Comparison of ENCODE assay signal across 1 cellular context in genomic region chr17:16584273-16584995, GRCh38.
TF ChIP-seq lines count a peak whose summit lies in the region.

No MANE protein-coding gene starts in this region.

TF ChIP-seq in HepG2, 621 proteins besides CTCF, POLR2A, EP300 and RAD21 (continued from another document and continues in another):
- TF ChIP-seq TFDP1 (CRISPR knock-in tag; IDR thresholded peaks at IDR 0.05; ENCODE audit: borderline replicate concordance) (peak; percentile 14; the same call in 1 of the 2 replicates), FLYWCH1 (CRISPR knock-in tag; IDR thresholded peaks at IDR 0.05) (no peak), SALL1 (CRISPR knock-in tag; IDR thresholded peaks at IDR 0.05) (peak; percentile 63), ZUFSP (CRISPR knock-in tag; IDR thresholded peaks at IDR 0.05; ENCODE audit: borderline replicate concordance) (no peak), ZNF710 (CRISPR knock-in tag; IDR thresholded peaks at IDR 0.05; ENCODE audit: borderline replicate concordance) (no peak), TP53 (CRISPR knock-in tag; conservative IDR thresholded peaks at IDR 0.05) (no peak), EHMT2 (IDR thresholded peaks at IDR 0.05; ENCODE audit: borderline replicate concordance, low read depth, low read length) (no peak), HOXA3 (CRISPR knock-in tag; IDR thresholded peaks at IDR 0.05) (peak; percentile 53; the same call in 1 of the 2 replicates), ZNF607 (CRISPR knock-in tag; IDR thresholded peaks at IDR 0.05; ENCODE audit: borderline replicate concordance) (peak; percentile 71; the same call in 1 of the 2 replicates), LCORL (IDR thresholded peaks at IDR 0.05) (no peak), LCORL (CRISPR knock-in tag; IDR thresholded peaks at IDR 0.05) (0 out of 2 replicates have a peak, but pooled peaks have one; percentile 30), DRAP1 (CRISPR knock-in tag; IDR thresholded peaks at IDR 0.05) (peak; percentile 67), RBFOX2 (IDR thresholded peaks at IDR 0.05; ENCODE audit: low read depth, low read length) (no peak), ZNF883 (CRISPR knock-in tag; IDR thresholded peaks at IDR 0.05; ENCODE audit: not compliant biosample characterization) (peak; percentile 50), ZBTB7B (CRISPR knock-in tag; IDR thresholded peaks at IDR 0.05) (no peak), DNMT1 (CRISPR knock-in tag; IDR thresholded peaks at IDR 0.05) (no peak), KDM4B (CRISPR knock-in tag; IDR thresholded peaks at IDR 0.05) (0 out of 2 replicates have a peak, but pooled peaks have one; percentile 71), KMT2B (CRISPR knock-in tag; IDR thresholded peaks at IDR 0.05) (no peak), THYN1 (CRISPR knock-in tag; IDR thresholded peaks at IDR 0.05; ENCODE audit: borderline replicate concordance, low read depth) (no peak), ZNF12 (CRISPR knock-in tag; IDR thresholded peaks at IDR 0.05) (peak; percentile 42; the same call in 1 of the 2 replicates), ZNF503 (CRISPR knock-in tag; IDR thresholded peaks at IDR 0.05) (no peak), FOSL2 (CRISPR knock-in tag; IDR thresholded peaks at IDR 0.05) (peak; percentile 19; the same call in 1 of the 2 replicates), GLI4 (CRISPR knock-in tag; IDR thresholded peaks at IDR 0.05; ENCODE audit: borderline replicate concordance) (no peak), ZNF772 (CRISPR knock-in tag; IDR thresholded peaks at IDR 0.05) (peak; percentile 74; the same call in 1 of the 2 replicates), ARID5B (CRISPR knock-in tag; IDR thresholded peaks at IDR 0.05) (peak; percentile 47; the same call in 1 of the 2 replicates), ZNF597 (CRISPR knock-in tag; IDR thresholded peaks at IDR 0.05) (no peak), CCAR2 (optimal IDR thresholded peaks at IDR 0.05; ENCODE audit: low read depth, low read length) (no peak), AFF4 (CRISPR knock-in tag; IDR thresholded peaks at IDR 0.05) (no peak), TBX2 (CRISPR knock-in tag; IDR thresholded peaks at IDR 0.05; ENCODE audit: borderline replicate concordance) (0 out of 2 replicates have a peak, but pooled peaks have one; percentile 15), ZXDC (CRISPR knock-in tag; IDR thresholded peaks at IDR 0.05) (no peak), ZNF275 (CRISPR knock-in tag; IDR thresholded peaks at IDR 0.05; ENCODE audit: borderline replicate concordance) (no peak), UBTF (CRISPR knock-in tag; IDR thresholded peaks at IDR 0.05) (peak; percentile 29; the same call in 1 of the 2 replicates), TSC22D2 (CRISPR knock-in tag; IDR thresholded peaks at IDR 0.05; ENCODE audit: borderline replicate concordance) (no peak)
